Comparison of ENCODE assay signal across 16 cellular contexts in the genomic region with DNA sequence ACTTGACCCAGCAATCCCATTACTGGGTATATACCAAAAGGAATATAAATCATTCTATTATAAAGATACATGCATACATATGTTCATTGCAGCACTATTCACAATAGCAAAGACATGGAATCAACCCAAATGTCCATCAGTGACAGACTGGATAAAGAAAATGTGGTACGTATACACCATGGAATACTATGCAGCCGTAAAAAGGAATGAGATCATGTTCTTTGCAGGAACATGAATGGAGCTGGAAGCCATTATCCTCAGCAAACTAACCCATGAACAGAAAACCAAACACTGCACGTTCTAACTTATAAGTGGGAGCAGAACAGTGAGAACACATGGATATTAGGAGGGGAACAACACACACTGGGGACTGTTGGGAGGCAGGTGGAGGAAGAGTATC. TPM values are rescaled to one million over a fixed set of nuclear protein-coding genes. Genes with fewer than 3 reads are reported as not detected.
"Had no signal": no experiment of that assay in that cellular context is flagged by ENCODE, and none has a peak within 500 bp of the region (broad histone marks: within the 10 kb centered on the region; RNA-seq: fewer than 3 reads in every experiment).

No MANE protein-coding gene starts in this region.

RNA-seq across cellular contexts. Expression of gene DEFB108B, which starts 3.8 kb away (rescaled TPM):
- total RNA-seq: stomach, subcutaneous adipose tissue, suprapubic skin, temporal lobe, testis, thoracic aorta, thyroid gland, tibial nerve, transverse colon, upper lobe of left lung, upper lobe of right lung, ureter, urinary bladder, uterus, vagina had no signal
- polyA plus RNA-seq: stomach, thymus, urinary bladder had no signal

RNA-seq across cellular contexts. Expression of gene DEFB131B, which starts 49.0 kb away (rescaled TPM):
- total RNA-seq: stomach, subcutaneous adipose tissue, suprapubic skin, temporal lobe, testis, thoracic aorta, thyroid gland, tibial nerve, transverse colon, upper lobe of left lung, upper lobe of right lung, ureter, urinary bladder, uterus, vagina had no signal
- polyA plus RNA-seq: stomach, thymus, urinary bladder had no signal
